In the genomic region with DNA sequence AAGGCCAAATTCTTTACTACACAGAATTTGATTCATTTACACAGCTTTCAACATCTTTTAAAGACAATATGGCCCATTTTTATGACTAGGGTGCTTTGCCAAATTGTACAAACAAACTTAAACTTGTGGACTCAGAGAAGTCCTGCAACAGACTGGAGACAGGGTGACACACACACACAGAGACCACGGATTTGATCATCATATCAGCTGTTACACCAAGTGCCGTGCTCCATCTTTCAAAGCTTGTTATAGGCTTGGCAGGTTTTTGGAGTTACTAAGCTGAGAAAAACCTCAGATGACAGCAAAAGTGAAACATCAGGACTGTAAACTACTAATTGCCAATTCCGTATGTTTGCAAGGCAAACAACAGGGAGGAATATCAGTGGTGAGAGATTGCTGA, we compare ENCODE assay signal across 22 cellular contexts.
"Had no signal": no experiment of that assay in that cellular context is flagged by ENCODE, and none has a peak within 500 bp of the region (broad histone marks: within the 10 kb centered on the region; RNA-seq: fewer than 3 reads in every experiment).

No MANE protein-coding gene starts in this region.

- FAIRE-seq: bronchial epithelial cell had no signal

- H3K27ac Mint-ChIP-seq: activated CD4-positive, alpha-beta T cell treated with anti-CD3 and anti-CD28 coated beads, Interleukin-2, amount 10 ng/mL, durations not matched to agents 7 days and 5 days; activated CD8-positive, alpha-beta T cell treated with anti-CD3 and anti-CD28 coated beads for 36 hours; activated naive CD4-positive, alpha-beta T cell treated with anti-CD3 and anti-CD28 coated beads, Interleukin-2, amount 10 ng/mL, durations not matched to agents 7 days and 5 days; activated naive CD8-positive, alpha-beta T cell treated with anti-CD3 and anti-CD28 coated beads for 36 hours; activated T-cell treated with anti-CD3 and anti-CD28 coated beads, Interleukin-2, amount 50 U/mL, for 72 hours; activated T-helper 2 cell treated with anti-CD3 and anti-CD28 coated beads, Interferon-gamma antibody, Interleukin-2, Interleukin-4, amounts not matched to agents 10 μg/mL and 5 μg/mL and 100 μg/mL, durations not matched to agents 14 hours and 24 hours and 36 hours; T-helper 17 cell; WTC11 had no signal

- H3K27me3 Mint-ChIP-seq: activated CD4-positive, alpha-beta T cell treated with anti-CD3 and anti-CD28 coated beads, Interleukin-2, amount 10 ng/mL, durations not matched to agents 7 days and 5 days; activated CD8-positive, alpha-beta T cell treated with anti-CD3 and anti-CD28 coated beads for 36 hours; activated naive CD4-positive, alpha-beta T cell treated with anti-CD3 and anti-CD28 coated beads, Interleukin-2, amount 10 ng/mL, durations not matched to agents 7 days and 5 days; activated naive CD8-positive, alpha-beta T cell treated with anti-CD3 and anti-CD28 coated beads for 36 hours; T-helper 17 cell had no signal

- H3K9me3 Mint-ChIP-seq: activated CD8-positive, alpha-beta T cell treated with anti-CD3 and anti-CD28 coated beads for 36 hours had no signal

- ATAC-seq: activated CD8-positive, alpha-beta T cell treated with anti-CD3 and anti-CD28 coated beads for 36 hours; activated T-cell treated with anti-CD3 and anti-CD28 coated beads, Interleukin-2, amount 50 U/mL, for 72 hours; T-helper 17 cell; WTC11 had no signal

- H3K4me3 ChIP-seq: PC-9 had no signal

- H3K36me3 Mint-ChIP-seq: activated naive CD4-positive, alpha-beta T cell treated with anti-CD3 and anti-CD28 coated beads, Interleukin-2, amount 10 ng/mL, durations not matched to agents 7 days and 5 days; activated naive CD8-positive, alpha-beta T cell treated with anti-CD3 and anti-CD28 coated beads for 36 hours had no signal

- DNase-seq: activated CD4-positive, alpha-beta T cell treated with anti-CD3 and anti-CD28 coated beads, Interleukin-2, amount 10 ng/mL, durations not matched to agents 7 days and 5 days; activated CD8-positive, alpha-beta memory T cell treated with anti-CD3 and anti-CD28 coated beads, Interleukin-2, amount 50 U/mL, for 4 hours; activated CD8-positive, alpha-beta T cell treated with anti-CD3 and anti-CD28 coated beads for 36 hours; activated gamma-delta T cell treated with Interleukin-2 at 50 U/mL for 16 hours; activated naive CD4-positive, alpha-beta T cell treated with anti-CD3 and anti-CD28 coated beads, Interleukin-2, amount 10 ng/mL, durations not matched to agents 7 days and 5 days; activated naive CD8-positive, alpha-beta T cell treated with anti-CD3 and anti-CD28 coated beads for 36 hours; activated T-cell treated with anti-CD3 and anti-CD28 coated beads, Interleukin-2, amount 50 U/mL, for 72 hours; central memory CD4-positive, alpha-beta T cell; KBM-7; NCI-H1092; NCI-H1417; NCI-H2029 treated with DMSO at 0.1 percent for 48 hours; NCI-H345; NCI-H510A; NCI-H526 treated with DMSO at 0.1 percent for 48 hours; PC-9; SIG-M5; T-helper 17 cell; T-helper 9 cell had no signal

- H3K27ac ChIP-seq: PC-9 had no signal

- H3K4me1 Mint-ChIP-seq: activated CD4-positive, alpha-beta T cell treated with anti-CD3 and anti-CD28 coated beads, Interleukin-2, amount 10 ng/mL, durations not matched to agents 7 days and 5 days; activated naive CD4-positive, alpha-beta T cell treated with anti-CD3 and anti-CD28 coated beads, Interleukin-2, amount 10 ng/mL, durations not matched to agents 7 days and 5 days; activated naive CD8-positive, alpha-beta T cell treated with anti-CD3 and anti-CD28 coated beads for 36 hours; T-helper 17 cell had no signal

- H3K4me2 ChIP-seq: PC-9 had no signal

- H3K4me3 Mint-ChIP-seq: activated CD4-positive, alpha-beta T cell treated with anti-CD3 and anti-CD28 coated beads, Interleukin-2, amount 10 ng/mL, durations not matched to agents 7 days and 5 days; activated CD8-positive, alpha-beta T cell treated with anti-CD3 and anti-CD28 coated beads for 36 hours; activated naive CD4-positive, alpha-beta T cell treated with anti-CD3 and anti-CD28 coated beads, Interleukin-2, amount 10 ng/mL, durations not matched to agents 7 days and 5 days; activated naive CD8-positive, alpha-beta T cell treated with anti-CD3 and anti-CD28 coated beads for 36 hours; activated T-cell treated with anti-CD3 and anti-CD28 coated beads, Interleukin-2, amount 50 U/mL, for 72 hours; T-helper 17 cell; WTC11 had no signal

- H2AFZ ChIP-seq: PC-9 had no signal
